8 cellular contexts compared by ENCODE assay signal in the genomic region with DNA sequence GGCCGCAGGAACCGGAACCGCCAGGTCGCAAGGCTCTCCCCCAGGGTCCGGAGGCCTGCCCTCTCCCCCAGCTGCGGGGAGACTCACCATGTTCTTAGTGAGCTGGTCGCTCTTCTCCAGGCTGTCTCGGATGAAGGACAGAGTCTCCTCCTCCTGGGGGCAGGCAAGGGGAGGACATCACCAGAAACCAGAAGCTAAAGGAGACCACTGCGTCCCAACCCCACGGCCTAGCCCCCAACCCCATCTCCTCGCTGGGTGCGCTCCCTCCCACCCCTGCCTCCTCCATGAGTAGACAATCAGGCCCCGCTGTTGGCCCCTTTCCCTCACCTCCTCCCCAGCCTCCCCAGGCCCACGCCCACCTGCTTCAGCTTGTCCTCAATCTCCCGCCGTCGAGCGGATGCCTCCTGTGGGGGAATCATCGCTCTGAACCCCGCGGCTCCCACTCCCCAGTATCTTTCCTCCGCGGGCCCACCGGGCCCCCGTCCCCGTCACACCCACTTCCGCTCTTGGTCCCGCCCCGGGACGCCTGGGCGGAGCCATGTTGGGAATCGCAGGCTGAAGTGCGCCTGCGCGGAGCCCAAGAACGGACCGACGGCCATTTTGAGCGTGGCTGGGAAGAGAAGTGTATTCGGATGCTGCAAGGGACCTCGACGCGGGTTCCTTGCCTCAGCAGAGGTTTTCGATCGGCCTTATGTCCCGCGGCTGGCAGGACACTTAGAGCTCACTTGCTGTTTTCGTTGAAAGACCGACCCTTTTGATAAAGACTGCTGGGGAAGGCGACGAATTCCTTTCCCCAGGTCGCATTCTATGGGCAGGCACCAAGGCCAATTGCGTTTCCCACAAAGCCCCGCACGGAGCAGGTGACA. TPM values are rescaled to one million over a fixed set of nuclear protein-coding genes. Genes with fewer than 3 reads are reported as not detected.
A peak's percentile ranks its signal among the peaks of the same experiment; 100 is the strongest.
DNase-seq lines count a peak whose midpoint lies in the region; ATAC-seq and TF ChIP-seq lines count a peak whose summit lies in the region.

Gene EXOC7, minus strand, starts transcription at position 514 of the 866 bp plus-strand sequence. Its CDS starts 95 bp downstream, at position 419.

- peak within 1 kb of the TSS; percentile 95 for H3K27ac Mint-ChIP-seq in CD8-positive, alpha-beta T cell
- H3K27ac Mint-ChIP-seq in IgD-negative memory B cell: peak within 1 kb of the TSS; percentile 85 to 93 (median 91)

- peaks cover 21% of the 10 kb centered on the region for H3K4me1 ChIP-seq in CD8-positive, alpha-beta T cell (ENCODE audit: insufficient read depth, low read length)
- H3K4me1 ChIP-seq in mucosa of stomach (ENCODE audit: control insufficient read depth, insufficient read depth, low read length): peaks cover 26% of the 10 kb centered on the region

- peak; percentile 83 to 96 (median 93) for DNase-seq in CD8-positive, alpha-beta T cell
- DNase-seq in OCI-M1 (lab: John Stamatoyannopoulos, UW) (peak; percentile 96), activated T-cell treated with anti-CD3 and anti-CD28 coated beads for 4 hours (peak; percentile 91), epithelial cell of proximal tubule (ENCODE audit: low read depth) (no peak)
- DNase-seq in stimulated activated CD8-positive, alpha-beta memory T cell treated with anti-CD3 and anti-CD28 coated beads, Interleukin-4, amount 100 ng/mL, for 48 hours: peak; percentile 95

- CTCF ChIA-PET in CD8-positive, alpha-beta T cell (lab: Charles Lee): interaction anchor here (0.6 to 8.9 kb wide), 13 partner anchors 17 to 294 kb away, joined by 3 to 48 read pairs (median 4); no protein-coding TSS in a partner anchor

- H3K36me3 Mint-ChIP-seq in CD8-positive, alpha-beta T cell: peaks cover 40% of the 10 kb centered on the region
- peaks cover 11% of the 10 kb centered on the region for H3K36me3 Mint-ChIP-seq in IgD-negative memory B cell

- H3K9ac ChIP-seq in mucosa of stomach (ENCODE audit: low read length): peak within 1 kb of the TSS; percentile 87

- ATAC-seq in CD8-positive, alpha-beta T cell: peak; percentile 93
- ATAC-seq in GM21390 (IDR thresholded peaks at IDR 0.05; ENCODE audit: unreplicated experiment): peak; percentile 76

- peak within 1 kb of the TSS; percentile 61 for H3K27ac ChIP-seq in CD8-positive, alpha-beta T cell (ENCODE audit: low read depth, low read length)

- H3K9me3 ChIP-seq in CD8-positive, alpha-beta T cell (ENCODE audit: low read length): no peaks in the 10 kb centered on the region
- H3K9me3 ChIP-seq in mucosa of stomach (ENCODE audit: control insufficient read depth, low read length): no peaks in the 10 kb centered on the region

- no peaks in the 10 kb centered on the region for H3K27me3 ChIP-seq in CD8-positive, alpha-beta T cell (ENCODE audit: insufficient read depth, low read length)
- no peaks in the 10 kb centered on the region for H3K27me3 ChIP-seq in mucosa of stomach (ENCODE audit: control insufficient read depth, insufficient read depth, low read length)

- H3K9me3 Mint-ChIP-seq in CD8-positive, alpha-beta T cell: no peaks in the 10 kb centered on the region
- no peaks in the 10 kb centered on the region for H3K9me3 Mint-ChIP-seq in IgD-negative memory B cell

- TF ChIP-seq CTCF in CD8-positive, alpha-beta T cell (IDR thresholded peaks at IDR 0.05): no peak
- TF ChIP-seq CTCF in epithelial cell of proximal tubule (conservative IDR thresholded peaks at IDR 0.05; ENCODE audit: low read depth, low read length): peak; percentile 19

- intact Hi-C loops in CD8-positive, alpha-beta T cell (cut with DNase I, micrococcal nuclease): loop anchor here (1.0 to 10.0 kb wide), 7 partner anchors 31 to 281 kb away; partner anchors contain the start of genes ACOX1 (in 1 of the 2), MRPL38 (in 1 of the 2), SPHK1 (in 1 of the 2) and SRP68 (in 1 of the 2)

- H3K4me1 Mint-ChIP-seq in CD8-positive, alpha-beta T cell (ENCODE audit: low read depth): peaks cover 29% of the 10 kb centered on the region
- H3K4me1 Mint-ChIP-seq in IgD-negative memory B cell: peaks cover 13 to 20% (median 18%) of the 10 kb centered on the region in 3 donors

- peaks cover 13% of the 10 kb centered on the region for H3K36me3 ChIP-seq in CD8-positive, alpha-beta T cell (ENCODE audit: insufficient read depth, low read length)
- H3K36me3 ChIP-seq in mucosa of stomach (ENCODE audit: control insufficient read depth, insufficient read depth, low read length): peaks cover 6% of the 10 kb centered on the region

- peak within 1 kb of the TSS; percentile 98 for H3K4me3 Mint-ChIP-seq in CD8-positive, alpha-beta T cell
- peak within 1 kb of the TSS; percentile 95 to 99 (median 96) for H3K4me3 Mint-ChIP-seq in IgD-negative memory B cell

- no peaks in the 10 kb centered on the region for H3K27me3 Mint-ChIP-seq in CD8-positive, alpha-beta T cell (ENCODE audit: low read depth)
- no peaks in the 10 kb centered on the region for H3K27me3 Mint-ChIP-seq in IgD-negative memory B cell

- peak within 1 kb of the TSS; percentile 75 for H3K4me3 ChIP-seq in CD8-positive, alpha-beta T cell (ENCODE audit: low read depth, low read length)
- peak within 1 kb of the TSS; percentile 97 for H3K4me3 ChIP-seq in epithelial cell of proximal tubule (ENCODE audit: low read depth, low read length)
- peak within 1 kb of the TSS; percentile 92 for H3K4me3 ChIP-seq in mucosa of stomach (ENCODE audit: low read length)

- POLR2A ChIA-PET in CD8-positive, alpha-beta T cell (lab: Charles Lee): interaction anchor here (0.7 to 2.1 kb wide), 15 partner anchors 11 to 326 kb away, joined by 3 to 7 read pairs (median 3); partner anchors contain the start of genes PRPSAP1, SRP68 and WBP2

RNA-seq across cellular contexts. Expression of gene EXOC7, which starts in this region (rescaled TPM):
- 100 to 1,000 TPM in 1 of 2 experiments, 10 to 100 TPM in 1; 97.3 to 101 TPM for total RNA-seq in CD8-positive, alpha-beta T cell
- polyA plus RNA-seq in IgD-negative memory B cell: 52.7 TPM
- total RNA-seq in epithelial cell of proximal tubule: 39.6 and 66.6 TPM in 2 replicates
